29 cellular contexts compared by ENCODE assay signal in the genomic region with DNA sequence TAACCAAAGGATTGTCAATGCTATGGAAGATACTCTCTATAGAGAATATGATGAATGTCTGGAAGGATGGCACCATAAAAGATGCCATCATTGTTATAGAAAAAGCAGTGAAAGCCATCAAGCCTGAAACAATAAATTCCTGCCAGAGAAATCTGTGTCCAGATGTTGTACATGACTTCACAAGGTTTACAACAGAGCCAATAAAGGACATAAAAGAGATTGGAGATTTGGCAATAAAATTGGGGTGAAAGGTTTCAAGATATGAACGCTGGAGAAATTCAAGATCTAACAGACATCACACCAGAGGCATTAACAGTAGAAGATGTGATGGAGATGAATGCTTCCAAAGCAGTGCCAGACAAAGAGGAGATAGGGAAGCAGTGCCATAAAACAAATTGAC.
"Had no signal": no experiment of that assay in that cellular context is flagged by ENCODE, and none has a peak within 500 bp of the region (broad histone marks: within the 10 kb centered on the region; RNA-seq: fewer than 3 reads in every experiment).

No MANE protein-coding gene starts in this region.

- H3K36me3 ChIP-seq: brain microvascular endothelial cell, gastroesophageal sphincter had no signal

- H3K4me3 ChIP-seq: coronary artery, dorsolateral prefrontal cortex, gastroesophageal sphincter had no signal

- ATAC-seq: activated CD4-positive, alpha-beta T cell treated with anti-CD3 and anti-CD28 coated beads for 36 hours; activated naive CD4-positive, alpha-beta T cell treated with anti-CD3 and anti-CD28 coated beads, Interleukin-2, amount 50 U/mL, for 72 hours; activated T-helper 17 cell treated with anti-CD3 and anti-CD28 coated beads, Interleukin-2, amount 50 U/mL, for 72 hours; esophagus mucosa; gastroesophageal sphincter had no signal

- H3K4me1 ChIP-seq: gastroesophageal sphincter had no signal

- DNase-seq: activated CD4-positive, alpha-beta T cell treated with anti-CD3 and anti-CD28 coated beads for 36 hours; activated CD4-positive, alpha-beta T cell treated with anti-CD3 and anti-CD28 coated beads, Interleukin-2, amount 10 ng/mL, durations not matched to agents 7 days and 5 days; activated CD4-positive, alpha-beta T cell treated with anti-CD3 and anti-CD28 coated beads, Interleukin-2, amount 50 U/mL, for 4 hours; activated CD4-positive, CD25-positive, alpha-beta regulatory T cell; activated CD4-positive, CD25-positive, alpha-beta regulatory T cell treated with anti-CD3 and anti-CD28 coated beads, Interleukin-2, amount 50 U/mL, for 72 hours; activated CD8-positive, alpha-beta memory T cell treated with anti-CD3 and anti-CD28 coated beads, Interleukin-2, amount 50 U/mL, for 48 hours; activated effector memory CD4-positive, alpha-beta T cell treated with Interleukin-2 at 50 U/mL for 16 hours; activated gamma-delta T cell treated with Interleukin-2 at 50 U/mL for 16 hours; activated naive CD4-positive, alpha-beta T cell treated with anti-CD3 and anti-CD28 coated beads, Interleukin-2, amount 10 ng/mL, durations not matched to agents 7 days and 5 days; activated naive CD8-positive, alpha-beta T cell treated with anti-CD3 and anti-CD28 coated beads, Interleukin-2, amount 10 ng/mL, durations not matched to agents 7 days and 5 days; activated T-cell treated with anti-CD3 and anti-CD28 coated beads for 4 hours; activated T-cell treated with anti-CD3 and anti-CD28 coated beads, Interleukin-2, amount 50 U/mL, for 24 hours; amniotic stem cell; anterior cingulate cortex; brain microvascular endothelial cell; dorsolateral prefrontal cortex; effector memory CD4-positive, alpha-beta T cell; endodermal cell; foreskin melanocyte; T-helper 2 cell had no signal

- FAIRE-seq: astrocyte, bronchial epithelial cell had no signal

- H3K27ac Mint-ChIP-seq: activated CD4-positive, alpha-beta T cell treated with anti-CD3 and anti-CD28 coated beads for 36 hours; activated CD4-positive, alpha-beta T cell treated with anti-CD3 and anti-CD28 coated beads, Interleukin-2, amount 10 ng/mL, durations not matched to agents 7 days and 5 days; activated naive CD4-positive, alpha-beta T cell treated with anti-CD3 and anti-CD28 coated beads, Interleukin-2, amount 10 ng/mL, durations not matched to agents 7 days and 5 days; activated naive CD4-positive, alpha-beta T cell treated with anti-CD3 and anti-CD28 coated beads, Interleukin-2, amount 50 U/mL, for 72 hours; activated naive CD8-positive, alpha-beta T cell treated with anti-CD3 and anti-CD28 coated beads, Interleukin-2, amount 10 ng/mL, durations not matched to agents 7 days and 5 days; activated T-cell treated with anti-CD3 and anti-CD28 coated beads, Interleukin-2, amount 50 U/mL, for 24 hours; dendritic cell treated with granulocyte-macrophage colony-stimulating factor and Interleukin-4, amounts not matched to agents 40 ng/mL and 50 ng/mL, for 4 days; endodermal cell had no signal

- H3K27me3 ChIP-seq: brain microvascular endothelial cell, dorsolateral prefrontal cortex, gastroesophageal sphincter had no signal

- H3K27ac ChIP-seq: brain microvascular endothelial cell, coronary artery, dorsolateral prefrontal cortex, gastroesophageal sphincter had no signal

- H3K9me3 Mint-ChIP-seq: central memory CD8-positive, alpha-beta T cell had no signal

- H3K4me3 Mint-ChIP-seq: activated CD4-positive, alpha-beta T cell treated with anti-CD3 and anti-CD28 coated beads for 36 hours; activated CD4-positive, alpha-beta T cell treated with anti-CD3 and anti-CD28 coated beads, Interleukin-2, amount 10 ng/mL, durations not matched to agents 7 days and 5 days; activated naive CD4-positive, alpha-beta T cell treated with anti-CD3 and anti-CD28 coated beads, Interleukin-2, amount 10 ng/mL, durations not matched to agents 7 days and 5 days; activated naive CD8-positive, alpha-beta T cell treated with anti-CD3 and anti-CD28 coated beads, Interleukin-2, amount 10 ng/mL, durations not matched to agents 7 days and 5 days; activated T-cell treated with anti-CD3 and anti-CD28 coated beads, Interleukin-2, amount 50 U/mL, for 24 hours; central memory CD8-positive, alpha-beta T cell; dendritic cell treated with granulocyte-macrophage colony-stimulating factor and Interleukin-4, amounts not matched to agents 40 ng/mL and 50 ng/mL, for 4 days; endodermal cell had no signal

- H3K4me1 Mint-ChIP-seq: central memory CD8-positive, alpha-beta T cell; endodermal cell had no signal

- H3K27me3 Mint-ChIP-seq: activated CD4-positive, alpha-beta T cell treated with anti-CD3 and anti-CD28 coated beads for 36 hours; activated CD4-positive, alpha-beta T cell treated with anti-CD3 and anti-CD28 coated beads, Interleukin-2, amount 10 ng/mL, durations not matched to agents 7 days and 5 days; activated naive CD4-positive, alpha-beta T cell treated with anti-CD3 and anti-CD28 coated beads, Interleukin-2, amount 10 ng/mL, durations not matched to agents 7 days and 5 days; activated T-cell treated with anti-CD3 and anti-CD28 coated beads, Interleukin-2, amount 50 U/mL, for 24 hours; activated T-helper 17 cell treated with anti-CD3 and anti-CD28 coated beads, Interleukin-2, amount 50 U/mL, for 72 hours; central memory CD8-positive, alpha-beta T cell; dendritic cell treated with granulocyte-macrophage colony-stimulating factor and Interleukin-4, amounts not matched to agents 40 ng/mL and 50 ng/mL, for 4 days had no signal
